In the genomic region with DNA sequence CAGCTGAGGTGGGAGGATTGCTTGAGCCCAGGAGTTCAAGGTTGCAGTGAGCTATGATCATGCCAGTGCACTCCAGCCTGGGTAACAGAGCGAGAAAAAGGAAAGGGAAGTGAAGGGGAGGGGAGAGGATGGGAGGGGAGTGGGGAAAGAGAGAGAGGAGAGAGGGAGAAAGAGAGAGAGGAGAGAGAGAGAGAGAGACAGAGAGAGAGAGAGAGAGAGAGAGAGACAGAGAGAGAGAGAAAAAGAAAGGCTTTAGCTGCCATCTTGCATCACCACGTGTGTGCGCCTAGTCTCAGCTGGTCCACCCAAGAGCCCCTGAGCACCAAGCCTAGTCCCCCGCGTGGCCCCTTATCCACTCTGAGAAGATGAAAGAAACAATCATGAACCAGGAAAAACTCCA, we compare ENCODE assay signal across 1 cellular context.
TF ChIP-seq lines count a peak whose summit lies in the region.

No MANE protein-coding gene starts in this region.

TF ChIP-seq in GM23338, 12 proteins besides CTCF, POLR2A, EP300 and RAD21 (continued from another document):
- TF ChIP-seq STAT1 (IDR thresholded peaks at IDR 0.05; ENCODE audit: unreplicated experiment) (no peak), NANOG (IDR thresholded peaks at IDR 0.05; ENCODE audit: borderline replicate concordance) (no peak), ZNF114 (CRISPR knock-in tag; IDR thresholded peaks at IDR 0.05) (no peak), EZH2phosphoT487 (IDR thresholded peaks at IDR 0.05; ENCODE audit: unreplicated experiment) (no peak), JUNB (IDR thresholded peaks at IDR 0.05; ENCODE audit: unreplicated experiment) (no peak), POLR2AphosphoS5 (IDR thresholded peaks at IDR 0.05; ENCODE audit: low read depth) (no peak), CREB1 (CRISPR knock-in tag; IDR thresholded peaks at IDR 0.05; ENCODE audit: low read depth) (no peak)
- TF ChIP-seq, protein P1, sequence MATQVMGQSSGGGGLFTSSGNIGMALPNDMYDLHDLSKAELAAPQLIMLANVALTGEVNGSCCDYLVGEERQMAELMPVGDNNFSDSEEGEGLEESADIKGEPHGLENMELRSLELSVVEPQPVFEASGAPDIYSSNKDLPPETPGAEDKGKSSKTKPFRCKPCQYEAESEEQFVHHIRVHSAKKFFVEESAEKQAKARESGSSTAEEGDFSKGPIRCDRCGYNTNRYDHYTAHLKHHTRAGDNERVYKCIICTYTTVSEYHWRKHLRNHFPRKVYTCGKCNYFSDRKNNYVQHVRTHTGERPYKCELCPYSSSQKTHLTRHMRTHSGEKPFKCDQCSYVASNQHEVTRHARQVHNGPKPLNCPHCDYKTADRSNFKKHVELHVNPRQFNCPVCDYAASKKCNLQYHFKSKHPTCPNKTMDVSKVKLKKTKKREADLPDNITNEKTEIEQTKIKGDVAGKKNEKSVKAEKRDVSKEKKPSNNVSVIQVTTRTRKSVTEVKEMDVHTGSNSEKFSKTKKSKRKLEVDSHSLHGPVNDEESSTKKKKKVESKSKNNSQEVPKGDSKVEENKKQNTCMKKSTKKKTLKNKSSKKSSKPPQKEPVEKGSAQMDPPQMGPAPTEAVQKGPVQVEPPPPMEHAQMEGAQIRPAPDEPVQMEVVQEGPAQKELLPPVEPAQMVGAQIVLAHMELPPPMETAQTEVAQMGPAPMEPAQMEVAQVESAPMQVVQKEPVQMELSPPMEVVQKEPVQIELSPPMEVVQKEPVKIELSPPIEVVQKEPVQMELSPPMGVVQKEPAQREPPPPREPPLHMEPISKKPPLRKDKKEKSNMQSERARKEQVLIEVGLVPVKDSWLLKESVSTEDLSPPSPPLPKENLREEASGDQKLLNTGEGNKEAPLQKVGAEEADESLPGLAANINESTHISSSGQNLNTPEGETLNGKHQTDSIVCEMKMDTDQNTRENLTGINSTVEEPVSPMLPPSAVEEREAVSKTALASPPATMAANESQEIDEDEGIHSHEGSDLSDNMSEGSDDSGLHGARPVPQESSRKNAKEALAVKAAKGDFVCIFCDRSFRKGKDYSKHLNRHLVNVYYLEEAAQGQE (IDR thresholded peaks at IDR 0.05; ENCODE audit: unreplicated experiment): no peak
